15 cellular contexts compared by ENCODE assay signal in genomic region chr11:46351148-46351547, GRCh38. TPM values are rescaled to one million over a fixed set of nuclear protein-coding genes. Genes with fewer than 3 reads are reported as not detected.
DNase-seq lines count a peak whose midpoint lies in the region; ATAC-seq and TF ChIP-seq lines count a peak whose summit lies in the region.
"Had no signal": no experiment of that assay in that cellular context is flagged by ENCODE, and none has a peak within 500 bp of the region (broad histone marks: within the 10 kb centered on the region; RNA-seq: fewer than 3 reads in every experiment).

No MANE protein-coding gene starts in this region.

- peaks cover 74% of the 10 kb centered on the region for H3K4me1 ChIP-seq in CD8-positive, alpha-beta memory T cell (ENCODE audit: insufficient read depth, low read length)
- H3K4me1 ChIP-seq in mesendoderm (ENCODE audit: control insufficient read depth, low read depth, low read length): peaks cover 10% of the 10 kb centered on the region

- no peaks in the 10 kb centered on the region for H3K27me3 ChIP-seq in CD8-positive, alpha-beta memory T cell (ENCODE audit: insufficient read depth, low read length, poor library complexity, severe bottlenecking)
- H3K27me3 ChIP-seq in mesendoderm (ENCODE audit: insufficient read depth, low read length, poor library complexity): no peaks in the 10 kb centered on the region

- no peak overlapping the region for H4K5ac ChIP-seq in mesendoderm (ENCODE audit: low read length)

- H3K23ac ChIP-seq in mesendoderm (ENCODE audit: low read length): no peak overlapping the region

- peak overlapping the region; percentile 53 for H3K56ac ChIP-seq in mesendoderm (ENCODE audit: low read length)

- no peak for TF ChIP-seq CTCF in 22Rv1 (IDR thresholded peaks at IDR 0.05)

- H3K9me3 Mint-ChIP-seq in CD8-positive, alpha-beta memory T cell: no peaks in the 10 kb centered on the region
- no peaks in the 10 kb centered on the region for H3K9me3 Mint-ChIP-seq in activated naive CD8-positive, alpha-beta T cell treated with anti-CD3 and anti-CD28 coated beads, Interleukin-2, amount 10 ng/mL, durations not matched to agents 7 days and 5 days

- H3K4me3 ChIP-seq in CD8-positive, alpha-beta memory T cell (ENCODE audit: low read length): peak overlapping the region; percentile 66
- no peak overlapping the region for H3K4me3 ChIP-seq in mesendoderm (ENCODE audit: low read length)
- H3K4me3 ChIP-seq: HAP-1, prostate gland had no signal

- no peak overlapping the region for H3K9ac ChIP-seq in mesendoderm (ENCODE audit: low read length)

- no peak overlapping the region for H2BK120ac ChIP-seq in mesendoderm (ENCODE audit: low read depth, low read length)

- H3K4me1 Mint-ChIP-seq in CD8-positive, alpha-beta memory T cell: peaks cover 74 to 82% (median 78%) of the 10 kb centered on the region in 3 donors
- H3K4me1 Mint-ChIP-seq in activated naive CD8-positive, alpha-beta T cell treated with anti-CD3 and anti-CD28 coated beads, Interleukin-2, amount 10 ng/mL, durations not matched to agents 7 days and 5 days: peaks cover 60% of the 10 kb centered on the region

- peak overlapping the region; percentile 68 for H3K27ac ChIP-seq in 22Rv1
- no peak overlapping the region for H3K27ac ChIP-seq in CD8-positive, alpha-beta memory T cell (ENCODE audit: low read depth, low read length)
- H3K27ac ChIP-seq in mesendoderm (ENCODE audit: low read depth, low read length): no peak overlapping the region
- H3K27ac ChIP-seq: C4-2B had no signal

- no peaks in the 10 kb centered on the region for H3K9me3 ChIP-seq in CD8-positive, alpha-beta memory T cell (ENCODE audit: low read length)
- H3K9me3 ChIP-seq: HAP-1, prostate gland had no signal

- no peak overlapping the region for H2BK15ac ChIP-seq in mesendoderm (replicated peaks; ENCODE audit: low read depth)

- H3K36me3 ChIP-seq in CD8-positive, alpha-beta memory T cell (ENCODE audit: insufficient read depth, low read length): peaks cover 2% of the 10 kb centered on the region
- no peaks in the 10 kb centered on the region for H3K36me3 ChIP-seq in mesendoderm (ENCODE audit: control insufficient read depth, insufficient read depth, low read length)
- H3K36me3 ChIP-seq: HAP-1, prostate gland had no signal

- H2AK5ac ChIP-seq in mesendoderm (ENCODE audit: low read length): no peak overlapping the region

- H3K79me1 ChIP-seq in mesendoderm (ENCODE audit: low read length): peaks cover 34% of the 10 kb centered on the region

- no peak overlapping the region for H3K18ac ChIP-seq in mesendoderm (ENCODE audit: low read length)

- no CpG with 5 or more reads among the region's 8 CpGs for WGBS in mesendoderm (ENCODE audit: extremely low coverage, insufficient coverage, low lambda C conversion rate)

- no peak for ATAC-seq in activated naive CD8-positive, alpha-beta T cell treated with anti-CD3 and anti-CD28 coated beads, Interleukin-2, amount 10 ng/mL, durations not matched to agents 7 days and 5 days (ENCODE audit: low read depth)

- DNase-seq in CD8-positive, alpha-beta memory T cell: no peak
- DNase-seq in activated naive CD8-positive, alpha-beta T cell treated with anti-CD3 and anti-CD28 coated beads, Interleukin-2, amount 10 ng/mL, durations not matched to agents 7 days and 5 days: no peak
- DNase-seq in mesendoderm (no peak), middle frontal gyrus (ENCODE audit: extremely low spot score, low spot score) (no peak), NCI-H748 (lab: John Stamatoyannopoulos, UW; ENCODE audit: unreplicated experiment) (no peak)
- DNase-seq in stimulated activated CD4-positive, alpha-beta T cell treated with anti-CD3 and anti-CD28 coated beads, Interleukin-4, amount 100 ng/mL, for 1 hour: no peak
- DNase-seq in activated CD4-positive, CD25-positive, alpha-beta regulatory T cell (lab: John Stamatoyannopoulos, UW): no peak
- DNase-seq: cerebellar nuclear complex; NCI-H1048; stimulated activated CD4-positive, alpha-beta T cell treated with anti-CD3 and anti-CD28 coated beads, Interleukin-2, amount 100 ng/mL, for 48 hours; stimulated activated naive CD4-positive, alpha-beta T cell had no signal

- H3K4me2 ChIP-seq in mesendoderm (ENCODE audit: low read length): no peak overlapping the region

- CTCF ChIA-PET in CD8-positive, alpha-beta memory T cell (lab: Charles Lee): interaction anchor here (1.2 to 18.1 kb wide), 8 partner anchors 16 to 113 kb away, joined by 4 to 358 read pairs (median 7); no protein-coding TSS in a partner anchor

- POLR2A ChIA-PET in CD8-positive, alpha-beta memory T cell (lab: Charles Lee): interaction anchor here (0.6 kb wide), 1 partner anchor 20 kb away, joined by 3 read pairs; no protein-coding TSS in a partner anchor
- POLR2A ChIA-PET in activated naive CD8-positive, alpha-beta T cell treated with anti-CD3 and anti-CD28 coated beads, Interleukin-2, amount 10 ng/mL, durations not matched to agents 7 days and 5 days (lab: Charles Lee): interaction anchor here (1.8 to 3.3 kb wide), 2 partner anchors 11 to 15 kb away, joined by 6 to 18 read pairs; no protein-coding TSS in a partner anchor

- peaks cover 0 to 39% (median 0%) of the 10 kb centered on the region in 3 donors for H3K36me3 Mint-ChIP-seq in CD8-positive, alpha-beta memory T cell
- peaks cover 7% of the 10 kb centered on the region for H3K36me3 Mint-ChIP-seq in activated naive CD8-positive, alpha-beta T cell treated with anti-CD3 and anti-CD28 coated beads, Interleukin-2, amount 10 ng/mL, durations not matched to agents 7 days and 5 days

- H3K4ac ChIP-seq in mesendoderm (ENCODE audit: low read depth, low read length): no peak overlapping the region

- H3K27ac Mint-ChIP-seq in CD8-positive, alpha-beta memory T cell: peak overlapping the region; percentile 46 to 98 (median 90)
- H3K27ac Mint-ChIP-seq in activated naive CD8-positive, alpha-beta T cell treated with anti-CD3 and anti-CD28 coated beads, Interleukin-2, amount 10 ng/mL, durations not matched to agents 7 days and 5 days: peak overlapping the region; percentile 64

- peaks cover 0 to 3% of the 10 kb centered on the region in 2 donors for H3K27me3 Mint-ChIP-seq in CD8-positive, alpha-beta memory T cell
- H3K27me3 Mint-ChIP-seq in activated naive CD8-positive, alpha-beta T cell treated with anti-CD3 and anti-CD28 coated beads, Interleukin-2, amount 10 ng/mL, durations not matched to agents 7 days and 5 days: no peaks in the 10 kb centered on the region

- no peak overlapping the region for H4K8ac ChIP-seq in mesendoderm (ENCODE audit: low read depth, low read length)

- H2BK5ac ChIP-seq in mesendoderm (ENCODE audit: low read length): no peak overlapping the region

- H3K4me3 Mint-ChIP-seq in CD8-positive, alpha-beta memory T cell: peak overlapping the region; percentile 77 to 98 (median 85)
- H3K4me3 Mint-ChIP-seq in activated naive CD8-positive, alpha-beta T cell treated with anti-CD3 and anti-CD28 coated beads, Interleukin-2, amount 10 ng/mL, durations not matched to agents 7 days and 5 days: peak overlapping the region; percentile 86

- H3K79me2 ChIP-seq in mesendoderm (ENCODE audit: control insufficient read depth, insufficient read depth, low read length): peaks cover 42% of the 10 kb centered on the region

RNA-seq across cellular contexts. Expression of gene DGKZ, which starts 3.9 kb away (rescaled TPM):
- 10 to 100 TPM; 85.8 to 87.2 TPM for total RNA-seq in CD8-positive, alpha-beta memory T cell
- polyA plus RNA-seq in CD8-positive, alpha-beta memory T cell: 87.4 TPM
- total RNA-seq in activated naive CD8-positive, alpha-beta T cell treated with anti-CD3 and anti-CD28 coated beads, Interleukin-2, amount 10 ng/mL, durations not matched to agents 7 days and 5 days: 100 to 1,000 TPM; 160 to 163 TPM
- polyA plus RNA-seq in mesendoderm (2013, experiment 1 of 2): 67.4 TPM
- polyA plus RNA-seq in mesendoderm (2013, experiment 2 of 2): 62.6 TPM

RNA-seq across cellular contexts. Expression of gene MDK, which starts 30.3 kb away (rescaled TPM):
- total RNA-seq in CD8-positive, alpha-beta memory T cell: 1 to 10 TPM; 1.1 to 1.2 TPM
- 0.97 TPM for polyA plus RNA-seq in CD8-positive, alpha-beta memory T cell
- 1 to 10 TPM; 6.9 to 7.4 TPM for total RNA-seq in activated naive CD8-positive, alpha-beta T cell treated with anti-CD3 and anti-CD28 coated beads, Interleukin-2, amount 10 ng/mL, durations not matched to agents 7 days and 5 days
- 371 TPM for polyA plus RNA-seq in mesendoderm (2013, experiment 1 of 2)
- 374 TPM for polyA plus RNA-seq in mesendoderm (2013, experiment 2 of 2)

RNA-seq across cellular contexts. Expression of gene CHRM4, which starts 40.4 kb away (rescaled TPM):
- not detected for total RNA-seq in CD8-positive, alpha-beta memory T cell
- 0.63 TPM for polyA plus RNA-seq in CD8-positive, alpha-beta memory T cell
- under 1 TPM; 0.19 to 0.40 TPM for total RNA-seq in activated naive CD8-positive, alpha-beta T cell treated with anti-CD3 and anti-CD28 coated beads, Interleukin-2, amount 10 ng/mL, durations not matched to agents 7 days and 5 days
- polyA plus RNA-seq in mesendoderm (2013, experiment 1 of 2): 0.14 TPM
- 0.15 TPM for polyA plus RNA-seq in mesendoderm (2013, experiment 2 of 2)
